In genomic region chr6:92243315-92243714, GRCh38 we compare ENCODE assay signal across 27 cellular contexts.
"Had no signal": no experiment of that assay in that cellular context is flagged by ENCODE, and none has a peak within 500 bp of the region (broad histone marks: within the 10 kb centered on the region; RNA-seq: fewer than 3 reads in every experiment).

No MANE protein-coding gene starts in this region.

- H3K27ac ChIP-seq: stomach, suprapubic skin, testis, thoracic aorta, thyroid gland, tibial artery, tibial nerve, transverse colon, upper lobe of left lung, upper lobe of right lung, uterus, vagina had no signal

- H3K9me3 ChIP-seq: stomach, suprapubic skin, testis, thoracic aorta, thyroid gland, tibial artery, transverse colon, upper lobe of left lung, upper lobe of right lung, uterus, vagina had no signal

- DNase-seq: stimulated activated CD4-positive, alpha-beta T cell treated with anti-CD3 and anti-CD28 coated beads, Interleukin-2, amount 100 ng/mL, for 48 hours; stimulated activated CD4-positive, alpha-beta T cell treated with anti-CD3 and anti-CD28 coated beads, Interleukin-4, amount 100 ng/mL, for 1 hour; stimulated activated CD4-positive, alpha-beta T cell treated with anti-CD3 and anti-CD28 coated beads, Interleukin-4, amount 100 ng/mL, for 24 hours; stimulated activated CD4-positive, alpha-beta T cell treated with anti-CD3 and anti-CD28 coated beads, Interleukin-4, amount 100 ng/mL, for 4 hours; stimulated activated CD8-positive, alpha-beta memory T cell treated with anti-CD3 and anti-CD28 coated beads, Interleukin-4, amount 100 ng/mL, for 48 hours; stimulated activated naive B cell treated with anti-CD40 and anti-IgM and Interleukin-4, amounts not matched to agents 10 μg/mL and 1 μg/mL and 100 μg/mL, for 72 hours; stimulated activated naive CD4-positive, alpha-beta T cell; stimulated activated naive CD4-positive, alpha-beta T cell treated with Interleukin-2 at 50 U/mL for 16 hours; stimulated activated naive CD8-positive, alpha-beta T cell treated with anti-CD3 and anti-CD28 coated beads, Interleukin-15, amount 100 ng/mL, for 72 hours; stimulated activated naive CD8-positive, alpha-beta T cell treated with anti-CD3 and anti-CD28 coated beads, Interleukin-15, Interleukin-2, amounts not matched to agents 100 U/mL and 50 U/mL, for 24 hours; stomach; substantia nigra; testis; thyroid gland; tibial artery; transverse colon; trophoblast cell; upper lobe of left lung; upper lobe of right lung; uterus had no signal

- H3K36me3 ChIP-seq: stomach, suprapubic skin, thoracic aorta, thyroid gland, tibial artery, tibial nerve, transverse colon, upper lobe of left lung, upper lobe of right lung, uterus, vagina had no signal

- ATAC-seq: stimulated activated effector memory CD8-positive, alpha-beta T cell treated with anti-CD3 and anti-CD28 coated beads, Interleukin-12 subunit alpha, Interleukin-12 subunit beta, amount 100 ng/mL, for 72 hours; stimulated activated memory B cell treated with anti-CD40 and anti-IgM and Interleukin-4, amounts not matched to agents 10 μg/mL and 1 μg/mL and 100 μg/mL, for 72 hours; stimulated activated naive B cell treated with anti-CD40 and anti-IgM and Interleukin-4, amounts not matched to agents 10 μg/mL and 1 μg/mL and 100 μg/mL, for 72 hours; stimulated activated naive CD8-positive, alpha-beta T cell treated with anti-CD3 and anti-CD28 coated beads, Interleukin-15, amount 100 ng/mL, for 72 hours; stimulated activated naive CD8-positive, alpha-beta T cell treated with anti-CD3 and anti-CD28 coated beads, Interleukin-15, Interleukin-2, amounts not matched to agents 100 U/mL and 50 U/mL, for 24 hours; upper lobe of right lung had no signal

- FAIRE-seq: urothelium cell line had no signal

- H3K4me3 ChIP-seq: stomach, suprapubic skin, testis, thoracic aorta, thyroid gland, tibial artery, tibial nerve, transverse colon, upper lobe of left lung, upper lobe of right lung, uterus, vagina had no signal

- H3K4me1 ChIP-seq: stomach, suprapubic skin, testis, thyroid gland, tibial artery, tibial nerve, transverse colon, upper lobe of left lung, upper lobe of right lung, uterus, vagina had no signal

- H3K27me3 ChIP-seq: stomach, suprapubic skin, testis, thyroid gland, tibial artery, tibial nerve, transverse colon, upper lobe of left lung, upper lobe of right lung, uterus, vagina had no signal
